In the genomic region with DNA sequence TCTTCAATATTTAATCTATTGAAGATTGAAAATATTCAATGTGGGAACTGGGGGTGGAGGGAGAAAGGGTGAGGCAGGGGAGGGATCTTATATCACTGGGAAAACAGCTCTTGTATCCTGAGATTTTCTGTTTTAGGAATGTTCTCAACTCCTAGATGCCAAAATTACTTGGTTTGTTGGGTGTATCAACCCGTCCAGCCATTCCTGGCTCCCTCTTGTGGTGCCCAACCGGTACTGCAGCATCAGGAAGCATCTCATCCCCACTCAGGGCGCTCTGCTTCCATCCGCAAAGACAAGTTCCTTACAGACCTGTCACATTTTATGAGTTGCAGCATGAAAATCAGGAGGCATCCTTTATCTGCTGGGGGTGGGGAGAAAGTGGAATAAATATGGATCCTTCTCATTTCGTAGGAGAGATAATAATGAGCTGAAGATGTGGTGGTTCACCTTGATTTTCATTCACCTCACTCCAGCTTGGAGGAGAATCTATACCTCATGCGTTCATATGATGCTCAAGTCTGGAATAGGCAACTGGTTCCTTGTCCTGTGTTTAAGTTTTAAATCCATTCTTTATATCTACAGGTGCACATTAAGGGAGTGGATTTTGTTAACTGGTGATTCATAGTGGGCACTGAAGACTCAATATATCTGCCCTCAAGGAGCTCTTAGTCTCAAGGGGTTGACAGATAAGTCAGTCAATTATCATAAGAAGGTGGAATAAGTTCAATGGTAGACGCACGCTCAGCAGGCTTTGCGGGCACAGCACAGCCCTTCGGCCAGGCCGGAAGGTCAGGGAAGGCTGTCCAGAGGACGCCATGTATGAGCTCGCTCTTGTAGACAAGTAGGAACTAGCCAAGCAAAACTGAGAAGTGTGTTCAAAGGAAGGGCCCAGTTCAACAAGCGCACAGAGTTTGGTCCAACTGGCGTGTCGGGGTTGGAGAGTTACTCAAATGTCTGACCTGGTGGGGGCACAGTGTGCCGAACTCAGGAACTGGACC, we compare ENCODE assay signal across 8 cellular contexts.
DNase-seq lines count a peak whose midpoint lies in the region; ATAC-seq and TF ChIP-seq lines count a peak whose summit lies in the region.

No MANE protein-coding gene starts in this region.

- peaks cover 0 to 7% of the 10 kb centered on the region in 2 donors for H3K36me3 Mint-ChIP-seq in naive B cell
- peaks cover 5% of the 10 kb centered on the region for H3K36me3 Mint-ChIP-seq in stimulated activated memory B cell treated with anti-CD40 and anti-IgM and Interleukin-4, amounts not matched to agents 10 μg/mL and 1 μg/mL and 100 μg/mL, for 72 hours

- DNase-seq in NCI-H1436 (lab: John Stamatoyannopoulos, UW) (peak; percentile 27), NCI-H1436 treated with DMSO at 0.1 percent for 48 hours (lab: John Stamatoyannopoulos, UW) (no peak), NCI-H460 (ENCODE audit: extremely low read depth, low read depth) (peak; percentile 61), erythroblast (lab: John Stamatoyannopoulos, UW) (peak; percentile 64 to 84), naive B cell (peak; percentile 41)
- peak; percentile 68 for DNase-seq in activated CD8-positive, alpha-beta memory T cell treated with anti-CD3 and anti-CD28 coated beads, Interleukin-2, amount 50 U/mL, for 4 hours

- H3K27ac Mint-ChIP-seq in naive B cell, result no peak overlapping the region
- no peak overlapping the region for H3K27ac Mint-ChIP-seq in stimulated activated memory B cell treated with anti-CD40 and anti-IgM and Interleukin-4, amounts not matched to agents 10 μg/mL and 1 μg/mL and 100 μg/mL, for 72 hours

- no peak overlapping the region for H3K4me3 Mint-ChIP-seq in naive B cell
- no peak overlapping the region for H3K4me3 Mint-ChIP-seq in stimulated activated memory B cell treated with anti-CD40 and anti-IgM and Interleukin-4, amounts not matched to agents 10 μg/mL and 1 μg/mL and 100 μg/mL, for 72 hours

- H3K27me3 Mint-ChIP-seq in naive B cell, result peaks cover 26 to 53% (median 43%) of the 10 kb centered on the region in 3 donors
- H3K27me3 Mint-ChIP-seq in stimulated activated memory B cell treated with anti-CD40 and anti-IgM and Interleukin-4, amounts not matched to agents 10 μg/mL and 1 μg/mL and 100 μg/mL, for 72 hours, result peaks cover 42% of the 10 kb centered on the region

- peaks cover 10 to 14% (median 11%) of the 10 kb centered on the region in 3 donors for H3K4me1 Mint-ChIP-seq in naive B cell
- no peaks in the 10 kb centered on the region for H3K4me1 Mint-ChIP-seq in stimulated activated memory B cell treated with anti-CD40 and anti-IgM and Interleukin-4, amounts not matched to agents 10 μg/mL and 1 μg/mL and 100 μg/mL, for 72 hours

- no peak for TF ChIP-seq POLR2A in erythroblast (IDR thresholded peaks at IDR 0.05; ENCODE audit: low read length)

- peak; percentile 60 for ATAC-seq in HG02623 (IDR thresholded peaks at IDR 0.05; ENCODE audit: unreplicated experiment)
- ATAC-seq in naive B cell (ENCODE audit: low read depth in 2 of 2), result no peak
- ATAC-seq in stimulated activated memory B cell treated with anti-CD40 and anti-IgM and Interleukin-4, amounts not matched to agents 10 μg/mL and 1 μg/mL and 100 μg/mL, for 72 hours, result peak; percentile 54

- H3K9me3 Mint-ChIP-seq in naive B cell, result peaks cover 0 to 9% (median 2%) of the 10 kb centered on the region in 7 donors
- peaks cover 3% of the 10 kb centered on the region for H3K9me3 Mint-ChIP-seq in stimulated activated memory B cell treated with anti-CD40 and anti-IgM and Interleukin-4, amounts not matched to agents 10 μg/mL and 1 μg/mL and 100 μg/mL, for 72 hours

Comparison
In these comparisons a context has a peak if more than half of its experiments do, and no peak if none do; other contexts are left out.
1. ATAC-seq: peak in HG02623 (single experiment) and stimulated activated memory B cell treated with anti-CD40 and anti-IgM and Interleukin-4, amounts not matched to agents 10 μg/mL and 1 μg/mL and 100 μg/mL, for 72 hours (single experiment); none in naive B cell (0 of 2).